In genomic region chr6:21898107-21898796, GRCh38 we compare ENCODE assay signal across 1 cellular context.
TF ChIP-seq lines count a peak whose summit lies in the region.

No MANE protein-coding gene starts in this region.

TF ChIP-seq in WTC11, 78 proteins besides CTCF, POLR2A, EP300 and RAD21 (continued from another document):
- TF ChIP-seq PREB (CRISPR knock-in tag; IDR thresholded peaks at IDR 0.05; ENCODE audit: borderline replicate concordance): no peak
- TF ChIP-seq MYBL2 (CRISPR knock-in tag; IDR thresholded peaks at IDR 0.05): no peak
- TF ChIP-seq GRHL2 (CRISPR knock-in tag; IDR thresholded peaks at IDR 0.05; ENCODE audit: insufficient replicate concordance, severe bottlenecking): no peak
- TF ChIP-seq CDX4 (CRISPR knock-in tag; IDR thresholded peaks at IDR 0.05; ENCODE audit: borderline replicate concordance): no peak
- TF ChIP-seq TCF7 (CRISPR knock-in tag; IDR thresholded peaks at IDR 0.05; ENCODE audit: low read depth): no peak
